ENCODE assay signal across 28 cellular contexts in the genomic region with DNA sequence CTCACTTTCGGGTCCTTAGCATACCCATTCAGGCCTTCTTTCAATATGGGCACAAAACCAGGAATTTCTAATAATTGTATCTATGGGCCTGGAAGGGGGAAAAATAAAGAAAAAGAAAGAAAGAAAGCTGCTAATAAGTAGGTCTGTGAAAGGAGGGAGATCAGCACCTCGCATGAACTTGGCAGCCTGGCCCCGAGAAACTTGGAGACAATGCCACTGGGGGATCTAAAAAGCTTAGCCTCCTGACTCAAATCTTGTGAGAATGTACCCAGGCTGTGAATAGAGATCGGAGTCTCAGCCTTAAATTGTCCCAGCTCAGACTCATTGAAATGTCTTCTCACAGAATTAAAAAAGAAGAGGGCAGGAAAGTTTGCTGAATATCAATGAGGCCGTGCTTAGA.
"Had no signal": no experiment of that assay in that cellular context is flagged by ENCODE, and none has a peak within 500 bp of the region (broad histone marks: within the 10 kb centered on the region; RNA-seq: fewer than 3 reads in every experiment).

No MANE protein-coding gene starts in this region.

- H3K9me3 Mint-ChIP-seq: dendritic cell treated with granulocyte-macrophage colony-stimulating factor and Interleukin-4, amounts not matched to agents 40 ng/mL and 50 ng/mL, for 4 days; endodermal cell; naive thymus-derived CD8-positive, alpha-beta T cell; stimulated activated effector memory CD8-positive, alpha-beta T cell treated with anti-CD3 and anti-CD28 coated beads, Interleukin-12 subunit alpha, Interleukin-12 subunit beta, amount 100 ng/mL, for 72 hours had no signal

- ATAC-seq: esophagus mucosa; gastrocnemius medialis; heart left ventricle; left cardiac atrium; left lung; naive thymus-derived CD8-positive, alpha-beta T cell; right cardiac atrium; stimulated activated effector memory CD8-positive, alpha-beta T cell treated with anti-CD3 and anti-CD28 coated beads, Interleukin-12 subunit alpha, Interleukin-12 subunit beta, amount 100 ng/mL, for 72 hours; stimulated activated naive CD8-positive, alpha-beta T cell treated with anti-CD3 and anti-CD28 coated beads, Interleukin-15, Interleukin-2, amounts not matched to agents 100 U/mL and 50 U/mL, for 24 hours; upper lobe of right lung had no signal

- H3K27me3 ChIP-seq: colonic mucosa, gastrocnemius medialis, heart left ventricle, hepatocyte, left lung, sigmoid colon, tibial nerve, upper lobe of right lung, uterus had no signal

- H3K27me3 Mint-ChIP-seq: dendritic cell treated with granulocyte-macrophage colony-stimulating factor and Interleukin-4, amounts not matched to agents 40 ng/mL and 50 ng/mL, for 4 days had no signal

- DNase-seq: colonic mucosa; effector CD8-positive, alpha-beta T cell; endodermal cell; foreskin fibroblast; gastrocnemius medialis; heart left ventricle; left cardiac atrium; left lung; mesendoderm; midbrain; naive thymus-derived CD8-positive, alpha-beta T cell; sigmoid colon; stimulated activated CD4-positive, alpha-beta T cell treated with anti-CD3 and anti-CD28 coated beads, Interleukin-2, amount 100 ng/mL, for 24 hours; stimulated activated CD4-positive, alpha-beta T cell treated with anti-CD3 and anti-CD28 coated beads, Interleukin-4, amount 100 ng/mL, for 24 hours; stimulated activated naive CD8-positive, alpha-beta T cell treated with anti-CD3 and anti-CD28 coated beads, Interleukin-15, Interleukin-2, amounts not matched to agents 100 U/mL and 50 U/mL, for 24 hours; upper lobe of right lung; uterus had no signal

- H3K36me3 ChIP-seq: colonic mucosa, gastrocnemius medialis, heart left ventricle, left lung, prostate gland, sigmoid colon, thoracic aorta, tibial nerve, upper lobe of right lung, uterus had no signal

- H3K4me1 Mint-ChIP-seq: naive thymus-derived CD8-positive, alpha-beta T cell; stimulated activated effector memory CD8-positive, alpha-beta T cell treated with anti-CD3 and anti-CD28 coated beads, Interleukin-12 subunit alpha, Interleukin-12 subunit beta, amount 100 ng/mL, for 72 hours had no signal

- H3K4me3 ChIP-seq: colonic mucosa, gastrocnemius medialis, heart left ventricle, hepatocyte, left lung, prostate gland, sigmoid colon, thoracic aorta, tibial nerve, upper lobe of right lung, uterus had no signal

- H3K4me1 ChIP-seq: colonic mucosa, left lung, prostate gland, sigmoid colon, uterus had no signal

- H2AFZ ChIP-seq: hepatocyte, parathyroid adenoma had no signal

- H3K36me3 Mint-ChIP-seq: naive thymus-derived CD8-positive, alpha-beta T cell; stimulated activated effector memory CD8-positive, alpha-beta T cell treated with anti-CD3 and anti-CD28 coated beads, Interleukin-12 subunit alpha, Interleukin-12 subunit beta, amount 100 ng/mL, for 72 hours had no signal

- H3K27ac Mint-ChIP-seq: dendritic cell treated with granulocyte-macrophage colony-stimulating factor and Interleukin-4, amounts not matched to agents 40 ng/mL and 50 ng/mL, for 4 days; endodermal cell; naive thymus-derived CD8-positive, alpha-beta T cell; stimulated activated effector memory CD8-positive, alpha-beta T cell treated with anti-CD3 and anti-CD28 coated beads, Interleukin-12 subunit alpha, Interleukin-12 subunit beta, amount 100 ng/mL, for 72 hours had no signal

- FAIRE-seq: islet of Langerhans had no signal

- H3K9ac ChIP-seq: parathyroid adenoma had no signal

- H3K79me2 ChIP-seq: hepatocyte, parathyroid adenoma had no signal

- H3K4me3 Mint-ChIP-seq: dendritic cell treated with granulocyte-macrophage colony-stimulating factor and Interleukin-4, amounts not matched to agents 40 ng/mL and 50 ng/mL, for 4 days; endodermal cell; naive thymus-derived CD8-positive, alpha-beta T cell; stimulated activated effector memory CD8-positive, alpha-beta T cell treated with anti-CD3 and anti-CD28 coated beads, Interleukin-12 subunit alpha, Interleukin-12 subunit beta, amount 100 ng/mL, for 72 hours had no signal

- H3K4me2 ChIP-seq: hepatocyte had no signal

- H3K9me3 ChIP-seq: colonic mucosa, gastrocnemius medialis, heart left ventricle, left lung, prostate gland, sigmoid colon, thoracic aorta, tibial nerve, upper lobe of right lung, uterus had no signal

- H3K27ac ChIP-seq: colonic mucosa, epithelial cell of prostate, gastrocnemius medialis, heart left ventricle, hepatocyte, left lung, parathyroid adenoma, prostate gland, sigmoid colon, thoracic aorta, tibial nerve, upper lobe of right lung, uterus had no signal
